In genomic region chr2:100259106-100259505, GRCh38 we compare ENCODE assay signal across 30 cellular contexts.
"Had no signal": no experiment of that assay in that cellular context is flagged by ENCODE, and none has a peak within 500 bp of the region (broad histone marks: within the 10 kb centered on the region; RNA-seq: fewer than 3 reads in every experiment).

No MANE protein-coding gene starts in this region.

- H3K4me1 ChIP-seq: breast epithelium, foreskin keratinocyte, gastrocnemius medialis had no signal

- H3K4me3 ChIP-seq: ascending aorta, breast epithelium, cardiac muscle cell, coronary artery, dorsolateral prefrontal cortex, esophagus muscularis mucosa, gastrocnemius medialis, heart right ventricle had no signal

- ATAC-seq: activated CD4-positive, alpha-beta T cell treated with anti-CD3 and anti-CD28 coated beads for 36 hours; activated CD8-positive, alpha-beta memory T cell treated with anti-CD3 and anti-CD28 coated beads, Interleukin-2, amount 10 ng/mL, durations not matched to agents 7 days and 5 days; activated CD8-positive, alpha-beta T cell treated with anti-CD3 and anti-CD28 coated beads, Interleukin-2, amount 10 ng/mL, durations not matched to agents 7 days and 5 days; foreskin keratinocyte; gastrocnemius medialis; heart right ventricle; T-helper 17 cell had no signal

- H3K36me3 ChIP-seq: ascending aorta, breast epithelium, cardiac muscle cell, esophagus muscularis mucosa, gastrocnemius medialis, heart right ventricle, WERI-Rb-1 had no signal

- H3K27me3 ChIP-seq: ascending aorta, breast epithelium, cardiac muscle cell, dorsolateral prefrontal cortex, esophagus muscularis mucosa, foreskin keratinocyte, gastrocnemius medialis had no signal

- DNase-seq: activated CD4-positive, alpha-beta memory T cell treated with anti-CD3 and anti-CD28 coated beads for 36 hours; activated CD4-positive, alpha-beta T cell treated with anti-CD3 and anti-CD28 coated beads for 36 hours; activated CD4-positive, alpha-beta T cell treated with anti-CD3 and anti-CD28 coated beads, Interleukin-2, amount 10 ng/mL, durations not matched to agents 24 days and 14 days; activated CD4-positive, CD25-positive, alpha-beta regulatory T cell; activated CD4-positive, CD25-positive, alpha-beta regulatory T cell treated with anti-CD3 and anti-CD28 coated beads, Interleukin-2, amount 50 U/mL, for 72 hours; activated CD8-positive, alpha-beta memory T cell treated with anti-CD3 and anti-CD28 coated beads, Interleukin-2, amount 10 ng/mL, durations not matched to agents 7 days and 5 days; activated CD8-positive, alpha-beta memory T cell treated with anti-CD3 and anti-CD28 coated beads, Interleukin-2, amount 50 U/mL, for 4 hours; activated CD8-positive, alpha-beta T cell treated with anti-CD3 and anti-CD28 coated beads, Interleukin-2, amount 10 ng/mL, durations not matched to agents 7 days and 5 days; activated gamma-delta T cell treated with Interleukin-2 at 50 U/mL for 16 hours; activated naive CD4-positive, alpha-beta T cell treated with Interleukin-2 at 50 U/mL for 16 hours; activated naive CD8-positive, alpha-beta T cell treated with anti-CD3 and anti-CD28 coated beads, Interleukin-2, amount 10 ng/mL, durations not matched to agents 7 days and 5 days; activated T-cell treated with anti-CD3 and anti-CD28 coated beads, Interleukin-2, amount 50 U/mL, for 1 hour; activated T-cell treated with anti-CD3 and anti-CD28 coated beads, Interleukin-2, amount 50 U/mL, for 48 hours; dorsolateral prefrontal cortex; effector memory CD4-positive, alpha-beta T cell; endodermal cell; erythroblast; foreskin keratinocyte; gastrocnemius medialis; glutamatergic neuron; heart right ventricle; T-helper 1 cell; T-helper 17 cell; T1000; WERI-Rb-1 had no signal

- H3K9me3 ChIP-seq: ascending aorta, breast epithelium, esophagus muscularis mucosa, gastrocnemius medialis, heart right ventricle had no signal

- H3K27ac ChIP-seq: ascending aorta, breast epithelium, cardiac muscle cell, coronary artery, dorsolateral prefrontal cortex, esophagus muscularis mucosa, foreskin keratinocyte, gastrocnemius medialis, heart right ventricle, WERI-Rb-1 had no signal
